19 cellular contexts compared by ENCODE assay signal in the genomic region with DNA sequence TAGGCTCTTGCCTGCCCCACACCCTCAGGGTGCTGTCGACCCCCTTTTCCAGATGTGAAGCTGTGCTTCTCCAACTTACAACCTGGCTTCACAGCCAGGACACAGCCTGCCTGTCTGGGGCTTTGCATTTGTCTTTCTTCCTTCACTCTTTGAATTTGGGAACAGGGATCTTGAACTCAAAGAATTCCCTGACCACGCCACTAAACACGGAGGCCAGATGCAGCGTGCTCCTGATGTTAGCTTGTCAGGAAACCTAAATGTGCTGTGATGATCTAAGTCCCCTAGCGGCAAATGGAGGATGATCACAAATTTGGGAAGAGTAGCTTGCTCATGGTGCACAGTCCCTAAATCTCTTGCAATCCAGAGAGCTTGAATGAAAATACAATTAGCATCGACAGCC.
DNase-seq lines count a peak whose midpoint lies in the region; ATAC-seq and TF ChIP-seq lines count a peak whose summit lies in the region.
"Had no signal": no experiment of that assay in that cellular context is flagged by ENCODE, and none has a peak within 500 bp of the region (broad histone marks: within the 10 kb centered on the region; RNA-seq: fewer than 3 reads in every experiment).

No MANE protein-coding gene starts in this region.

- peak; percentile 1 for TF ChIP-seq CTCF in AG04449 (IDR thresholded peaks at IDR 0.05; ENCODE audit: insufficient read depth, low read length, missing control alignments)

- ATAC-seq in GM18868 (IDR thresholded peaks at IDR 0.05; ENCODE audit: unreplicated experiment) (peak; percentile 41), HG02642 (IDR thresholded peaks at IDR 0.05; ENCODE audit: poor library complexity, unreplicated experiment) (no peak), GM21515 (IDR thresholded peaks at IDR 0.05; ENCODE audit: unreplicated experiment) (no peak)
- ATAC-seq: GM12878; stimulated activated naive CD8-positive, alpha-beta T cell treated with anti-CD3 and anti-CD28 coated beads, Interleukin-15, amount 100 ng/mL, for 72 hours had no signal

- CTCF ChIA-PET in AG04449 (lab: Yijun Ruan, JAX) = no interaction called here

- no peak overlapping the region for H3K4me3 ChIP-seq in AG04449 (ENCODE audit: low read depth, low read length)
- H3K4me3 ChIP-seq: colonic mucosa, GM12878, GM23248 had no signal

- DNase-seq in AG04449 (ENCODE audit: low read depth, low spot score) (no peak), ecto neural progenitor cell (ENCODE audit: low spot score) (peak; percentile 54), iPS-NIHi7 (ENCODE audit: extremely low spot score) (peak; percentile 52), HK-2 (ENCODE audit: unreplicated experiment) (no peak)
- DNase-seq in stimulated activated CD4-positive, alpha-beta T cell treated with anti-CD3 and anti-CD28 coated beads, Interleukin-2, amount 100 ng/mL, for 24 hours = no peak
- DNase-seq: ACHN; activated T-cell treated with anti-CD3 and anti-CD28 coated beads, Interleukin-2, amount 50 U/mL, for 1 hour; CD8-positive, alpha-beta memory T cell; colonic mucosa; DND-41; GM23248; KG1; NCI-H1436; NCI-H226; stimulated activated naive CD8-positive, alpha-beta T cell treated with anti-CD3 and anti-CD28 coated beads, Interleukin-15, amount 100 ng/mL, for 72 hours had no signal

- POLR2A ChIA-PET in AG04449 (lab: Yijun Ruan, JAX) = no interaction called here

Comparison
In these comparisons a context has a peak if more than half of its experiments do, and no peak if none do; other contexts are left out.
1. DNase-seq: peak in ecto neural progenitor cell (single experiment) and iPS-NIHi7 (single experiment); none in AG04449 (single experiment), HK-2 (single experiment) and stimulated activated CD4-positive, alpha-beta T cell treated with anti-CD3 and anti-CD28 coated beads, Interleukin-2, amount 100 ng/mL, for 24 hours (0 of 2).